ENCODE assay signal across 1 cellular context in the genomic region with DNA sequence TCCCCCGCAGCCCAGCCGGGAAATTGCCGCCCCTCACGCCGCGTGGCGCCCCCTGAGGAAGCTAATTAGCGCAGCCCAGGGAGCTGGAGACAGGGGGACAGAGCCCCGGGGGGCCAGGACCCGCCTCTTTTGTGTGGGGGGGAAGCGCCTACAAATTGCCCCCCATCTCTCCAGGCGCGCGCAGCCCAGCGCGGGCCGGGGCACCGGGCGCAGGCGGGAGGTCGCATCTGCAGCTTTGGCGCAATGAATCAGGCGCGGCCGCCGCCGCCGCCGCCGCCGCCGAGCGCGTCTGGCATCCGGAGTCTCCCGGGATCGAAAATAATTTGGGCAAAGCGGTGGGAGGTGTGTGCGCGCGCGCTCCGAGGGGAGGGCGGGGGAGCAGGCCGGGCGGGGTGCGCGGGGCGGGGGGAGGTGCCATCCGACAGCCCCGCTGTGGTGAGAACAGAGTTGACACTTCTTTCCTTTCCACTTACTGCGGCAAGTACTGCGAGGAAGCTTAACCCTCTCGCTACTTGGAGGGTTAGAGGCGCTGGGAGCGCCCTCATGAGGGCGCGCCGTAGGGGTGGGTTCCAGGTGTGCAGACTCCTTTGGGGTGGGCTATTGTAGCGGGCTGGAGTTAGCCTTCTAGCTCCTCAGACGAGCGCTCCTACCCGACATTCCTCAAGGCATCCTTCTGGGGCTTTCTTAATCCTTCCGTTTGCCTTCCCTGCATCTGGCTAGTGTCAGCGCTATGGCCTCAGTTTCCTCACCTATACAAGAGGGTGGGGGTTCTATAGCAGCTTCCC.
TF ChIP-seq lines count a peak whose summit lies in the region.

No MANE protein-coding gene starts in this region.

TF ChIP-seq in HepG2, 621 proteins besides CTCF, POLR2A, EP300 and RAD21 (continued from another document):
- no peak for TF ChIP-seq TSC22D2 (CRISPR knock-in tag; IDR thresholded peaks at IDR 0.05; ENCODE audit: borderline replicate concordance)
- TF ChIP-seq ZNF879 (CRISPR knock-in tag; IDR thresholded peaks at IDR 0.05): no peak
- no peak for TF ChIP-seq HIVEP1 (CRISPR knock-in tag; IDR thresholded peaks at IDR 0.05)
- TF ChIP-seq, protein P1, sequence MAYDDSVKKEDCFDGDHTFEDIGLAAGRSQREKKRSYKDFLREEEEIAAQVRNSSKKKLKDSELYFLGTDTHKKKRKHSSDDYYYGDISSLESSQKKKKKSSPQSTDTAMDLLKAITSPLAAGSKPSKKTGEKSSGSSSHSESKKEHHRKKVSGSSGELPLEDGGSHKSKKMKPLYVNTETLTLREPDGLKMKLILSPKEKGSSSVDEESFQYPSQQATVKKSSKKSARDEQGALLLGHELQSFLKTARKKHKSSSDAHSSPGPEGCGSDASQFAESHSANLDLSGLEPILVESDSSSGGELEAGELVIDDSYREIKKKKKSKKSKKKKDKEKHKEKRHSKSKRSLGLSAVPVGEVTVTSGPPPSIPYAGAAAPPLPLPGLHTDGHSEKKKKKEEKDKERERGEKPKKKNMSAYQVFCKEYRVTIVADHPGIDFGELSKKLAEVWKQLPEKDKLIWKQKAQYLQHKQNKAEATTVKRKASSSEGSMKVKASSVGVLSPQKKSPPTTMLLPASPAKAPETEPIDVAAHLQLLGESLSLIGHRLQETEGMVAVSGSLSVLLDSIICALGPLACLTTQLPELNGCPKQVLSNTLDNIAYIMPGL (CRISPR knock-in tag; IDR thresholded peaks at IDR 0.05; ENCODE audit: borderline replicate concordance in 1 of 2, low read depth in 1 of 2): peak in 1 of 2 experiments; percentile 10; a peak in 2 of 4 replicates
- TF ChIP-seq ZNF703 (CRISPR knock-in tag; IDR thresholded peaks at IDR 0.05; ENCODE audit: borderline replicate concordance): no peak
- TF ChIP-seq EEA1 (CRISPR knock-in tag; IDR thresholded peaks at IDR 0.05; ENCODE audit: borderline replicate concordance): 0 out of 2 replicates have a peak, but pooled peaks have one; percentile 9
- TF ChIP-seq, protein P2, sequence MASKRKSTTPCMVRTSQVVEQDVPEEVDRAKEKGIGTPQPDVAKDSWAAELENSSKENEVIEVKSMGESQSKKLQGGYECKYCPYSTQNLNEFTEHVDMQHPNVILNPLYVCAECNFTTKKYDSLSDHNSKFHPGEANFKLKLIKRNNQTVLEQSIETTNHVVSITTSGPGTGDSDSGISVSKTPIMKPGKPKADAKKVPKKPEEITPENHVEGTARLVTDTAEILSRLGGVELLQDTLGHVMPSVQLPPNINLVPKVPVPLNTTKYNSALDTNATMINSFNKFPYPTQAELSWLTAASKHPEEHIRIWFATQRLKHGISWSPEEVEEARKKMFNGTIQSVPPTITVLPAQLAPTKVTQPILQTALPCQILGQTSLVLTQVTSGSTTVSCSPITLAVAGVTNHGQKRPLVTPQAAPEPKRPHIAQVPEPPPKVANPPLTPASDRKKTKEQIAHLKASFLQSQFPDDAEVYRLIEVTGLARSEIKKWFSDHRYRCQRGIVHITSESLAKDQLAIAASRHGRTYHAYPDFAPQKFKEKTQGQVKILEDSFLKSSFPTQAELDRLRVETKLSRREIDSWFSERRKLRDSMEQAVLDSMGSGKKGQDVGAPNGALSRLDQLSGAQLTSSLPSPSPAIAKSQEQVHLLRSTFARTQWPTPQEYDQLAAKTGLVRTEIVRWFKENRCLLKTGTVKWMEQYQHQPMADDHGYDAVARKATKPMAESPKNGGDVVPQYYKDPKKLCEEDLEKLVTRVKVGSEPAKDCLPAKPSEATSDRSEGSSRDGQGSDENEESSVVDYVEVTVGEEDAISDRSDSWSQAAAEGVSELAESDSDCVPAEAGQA (IDR thresholded peaks at IDR 0.05; ENCODE audit: low read depth): no peak
- TF ChIP-seq, protein P2 (CRISPR knock-in tag; IDR thresholded peaks at IDR 0.05; ENCODE audit: borderline replicate concordance): no peak
- no peak for TF ChIP-seq POGZ (CRISPR knock-in tag; IDR thresholded peaks at IDR 0.05)
- no peak for TF ChIP-seq GATAD1 (CRISPR knock-in tag; IDR thresholded peaks at IDR 0.05)
- no peak for TF ChIP-seq SAP130 (CRISPR knock-in tag; IDR thresholded peaks at IDR 0.05; ENCODE audit: low read depth)
- no peak for TF ChIP-seq MYNN (CRISPR knock-in tag; IDR thresholded peaks at IDR 0.05; ENCODE audit: low read depth)
- no peak for TF ChIP-seq PLRG1 (conservative IDR thresholded peaks at IDR 0.05)
- TF ChIP-seq, protein P3, sequence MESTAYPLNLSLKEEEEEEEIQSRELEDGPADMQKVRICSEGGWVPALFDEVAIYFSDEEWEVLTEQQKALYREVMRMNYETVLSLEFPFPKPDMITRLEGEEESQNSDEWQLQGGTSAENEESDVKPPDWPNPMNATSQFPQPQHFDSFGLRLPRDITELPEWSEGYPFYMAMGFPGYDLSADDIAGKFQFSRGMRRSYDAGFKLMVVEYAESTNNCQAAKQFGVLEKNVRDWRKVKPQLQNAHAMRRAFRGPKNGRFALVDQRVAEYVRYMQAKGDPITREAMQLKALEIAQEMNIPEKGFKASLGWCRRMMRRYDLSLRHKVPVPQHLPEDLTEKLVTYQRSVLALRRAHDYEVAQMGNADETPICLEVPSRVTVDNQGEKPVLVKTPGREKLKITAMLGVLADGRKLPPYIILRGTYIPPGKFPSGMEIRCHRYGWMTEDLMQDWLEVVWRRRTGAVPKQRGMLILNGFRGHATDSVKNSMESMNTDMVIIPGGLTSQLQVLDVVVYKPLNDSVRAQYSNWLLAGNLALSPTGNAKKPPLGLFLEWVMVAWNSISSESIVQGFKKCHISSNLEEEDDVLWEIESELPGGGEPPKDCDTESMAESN (CRISPR knock-in tag; conservative IDR thresholded peaks at IDR 0.05): no peak
- TF ChIP-seq NONO (IDR thresholded peaks at IDR 0.05): no peak
- TF ChIP-seq NONO (CRISPR knock-in tag; conservative IDR thresholded peaks at IDR 0.05): no peak
- no peak for TF ChIP-seq ZNF557 (CRISPR knock-in tag; IDR thresholded peaks at IDR 0.05)
- TF ChIP-seq STAG1 (CRISPR knock-in tag; IDR thresholded peaks at IDR 0.05): peak; percentile 48
- TF ChIP-seq ZNF891 (CRISPR knock-in tag; IDR thresholded peaks at IDR 0.05): no peak
- TF ChIP-seq, protein P4, sequence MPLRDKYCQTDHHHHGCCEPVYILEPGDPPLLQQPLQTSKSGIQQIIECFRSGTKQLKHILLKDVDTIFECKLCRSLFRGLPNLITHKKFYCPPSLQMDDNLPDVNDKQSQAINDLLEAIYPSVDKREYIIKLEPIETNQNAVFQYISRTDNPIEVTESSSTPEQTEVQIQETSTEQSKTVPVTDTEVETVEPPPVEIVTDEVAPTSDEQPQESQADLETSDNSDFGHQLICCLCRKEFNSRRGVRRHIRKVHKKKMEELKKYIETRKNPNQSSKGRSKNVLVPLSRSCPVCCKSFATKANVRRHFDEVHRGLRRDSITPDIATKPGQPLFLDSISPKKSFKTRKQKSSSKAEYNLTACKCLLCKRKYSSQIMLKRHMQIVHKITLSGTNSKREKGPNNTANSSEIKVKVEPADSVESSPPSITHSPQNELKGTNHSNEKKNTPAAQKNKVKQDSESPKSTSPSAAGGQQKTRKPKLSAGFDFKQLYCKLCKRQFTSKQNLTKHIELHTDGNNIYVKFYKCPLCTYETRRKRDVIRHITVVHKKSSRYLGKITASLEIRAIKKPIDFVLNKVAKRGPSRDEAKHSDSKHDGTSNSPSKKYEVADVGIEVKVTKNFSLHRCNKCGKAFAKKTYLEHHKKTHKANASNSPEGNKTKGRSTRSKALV (CRISPR knock-in tag; IDR thresholded peaks at IDR 0.05): peak; percentile 91; the same call in 1 of the 2 replicates
- TF ChIP-seq TAF1 (CRISPR knock-in tag; IDR thresholded peaks at IDR 0.05): 0 out of 2 replicates have a peak, but pooled peaks have one; percentile 8
- TF ChIP-seq DNMT3B (CRISPR knock-in tag; conservative IDR thresholded peaks at IDR 0.05): no peak
- TF ChIP-seq ZNF234 (CRISPR knock-in tag; conservative IDR thresholded peaks at IDR 0.05): no peak
- TF ChIP-seq ZNF251 (CRISPR knock-in tag; IDR thresholded peaks at IDR 0.05): no peak
- TF ChIP-seq KAT2B (IDR thresholded peaks at IDR 0.05; ENCODE audit: borderline replicate concordance, low read depth, low read length): no peak
- TF ChIP-seq FOSL2 (CRISPR knock-in tag; IDR thresholded peaks at IDR 0.05): no peak
- TF ChIP-seq, protein P5, sequence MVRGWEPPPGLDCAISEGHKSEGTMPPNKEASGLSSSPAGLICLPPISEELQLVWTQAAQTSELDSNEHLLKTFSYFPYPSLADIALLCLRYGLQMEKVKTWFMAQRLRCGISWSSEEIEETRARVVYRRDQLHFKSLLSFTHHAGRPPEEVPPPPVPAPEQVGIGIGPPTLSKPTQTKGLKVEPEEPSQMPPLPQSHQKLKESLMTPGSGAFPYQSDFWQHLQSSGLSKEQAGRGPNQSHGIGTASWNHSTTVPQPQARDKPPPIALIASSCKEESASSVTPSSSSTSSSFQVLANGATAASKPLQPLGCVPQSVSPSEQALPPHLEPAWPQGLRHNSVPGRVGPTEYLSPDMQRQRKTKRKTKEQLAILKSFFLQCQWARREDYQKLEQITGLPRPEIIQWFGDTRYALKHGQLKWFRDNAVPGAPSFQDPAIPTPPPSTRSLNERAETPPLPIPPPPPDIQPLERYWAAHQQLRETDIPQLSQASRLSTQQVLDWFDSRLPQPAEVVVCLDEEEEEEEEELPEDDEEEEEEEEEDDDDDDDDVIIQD (CRISPR knock-in tag; IDR thresholded peaks at IDR 0.05; ENCODE audit: low read depth): no peak
- no peak for TF ChIP-seq SATB2 (CRISPR knock-in tag; IDR thresholded peaks at IDR 0.05)
- TF ChIP-seq BORCS8-MEF2B (CRISPR knock-in tag; IDR thresholded peaks at IDR 0.05): 0 out of 2 replicates have a peak, but pooled peaks have one; percentile 9
- TF ChIP-seq CBX1 (IDR thresholded peaks at IDR 0.05; ENCODE audit: low read depth): no peak
- TF ChIP-seq KDM2A (CRISPR knock-in tag; IDR thresholded peaks at IDR 0.05; ENCODE audit: borderline replicate concordance, low read depth): no peak
- TF ChIP-seq ZNF567 (CRISPR knock-in tag; IDR thresholded peaks at IDR 0.05; ENCODE audit: borderline replicate concordance): no peak
- TF ChIP-seq, protein P6, sequence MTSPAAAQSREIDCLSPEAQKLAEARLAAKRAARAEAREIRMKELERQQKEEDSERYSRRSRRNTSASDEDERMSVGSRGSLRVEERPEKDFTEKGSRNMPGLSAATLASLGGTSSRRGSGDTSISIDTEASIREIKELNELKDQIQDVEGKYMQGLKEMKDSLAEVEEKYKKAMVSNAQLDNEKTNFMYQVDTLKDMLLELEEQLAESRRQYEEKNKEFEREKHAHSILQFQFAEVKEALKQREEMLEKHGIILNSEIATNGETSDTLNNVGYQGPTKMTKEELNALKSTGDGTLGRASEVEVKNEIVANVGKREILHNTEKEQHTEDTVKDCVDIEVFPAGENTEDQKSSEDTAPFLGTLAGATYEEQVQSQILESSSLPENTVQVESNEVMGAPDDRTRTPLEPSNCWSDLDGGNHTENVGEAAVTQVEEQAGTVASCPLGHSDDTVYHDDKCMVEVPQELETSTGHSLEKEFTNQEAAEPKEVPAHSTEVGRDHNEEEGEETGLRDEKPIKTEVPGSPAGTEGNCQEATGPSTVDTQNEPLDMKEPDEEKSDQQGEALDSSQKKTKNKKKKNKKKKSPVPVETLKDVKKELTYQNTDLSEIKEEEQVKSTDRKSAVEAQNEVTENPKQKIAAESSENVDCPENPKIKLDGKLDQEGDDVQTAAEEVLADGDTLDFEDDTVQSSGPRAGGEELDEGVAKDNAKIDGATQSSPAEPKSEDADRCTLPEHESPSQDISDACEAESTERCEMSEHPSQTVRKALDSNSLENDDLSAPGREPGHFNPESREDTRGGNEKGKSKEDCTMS (CRISPR knock-in tag; conservative IDR thresholded peaks at IDR 0.05): no peak
- TF ChIP-seq NFKB2 (CRISPR knock-in tag; IDR thresholded peaks at IDR 0.05; ENCODE audit: borderline replicate concordance): no peak
- peak; percentile 93 for TF ChIP-seq ZNF652 (CRISPR knock-in tag; IDR thresholded peaks at IDR 0.05; ENCODE audit: borderline replicate concordance, low read depth)
- no peak for TF ChIP-seq ZNF746 (CRISPR knock-in tag; IDR thresholded peaks at IDR 0.05)
- no peak for TF ChIP-seq ADNP (CRISPR knock-in tag; IDR thresholded peaks at IDR 0.05)
- TF ChIP-seq ZNF839 (CRISPR knock-in tag; IDR thresholded peaks at IDR 0.05; ENCODE audit: borderline replicate concordance): no peak
- no peak for TF ChIP-seq BCL6 (CRISPR knock-in tag; IDR thresholded peaks at IDR 0.05)
- TF ChIP-seq PCBP1 (IDR thresholded peaks at IDR 0.05; ENCODE audit: borderline replicate concordance, low read depth, low read length): no peak
- no peak for TF ChIP-seq CREB1 (IDR thresholded peaks at IDR 0.05)
- no peak for TF ChIP-seq CREB1 (CRISPR knock-in tag; IDR thresholded peaks at IDR 0.05)
